9 cellular contexts compared by ENCODE assay signal in the genomic region with DNA sequence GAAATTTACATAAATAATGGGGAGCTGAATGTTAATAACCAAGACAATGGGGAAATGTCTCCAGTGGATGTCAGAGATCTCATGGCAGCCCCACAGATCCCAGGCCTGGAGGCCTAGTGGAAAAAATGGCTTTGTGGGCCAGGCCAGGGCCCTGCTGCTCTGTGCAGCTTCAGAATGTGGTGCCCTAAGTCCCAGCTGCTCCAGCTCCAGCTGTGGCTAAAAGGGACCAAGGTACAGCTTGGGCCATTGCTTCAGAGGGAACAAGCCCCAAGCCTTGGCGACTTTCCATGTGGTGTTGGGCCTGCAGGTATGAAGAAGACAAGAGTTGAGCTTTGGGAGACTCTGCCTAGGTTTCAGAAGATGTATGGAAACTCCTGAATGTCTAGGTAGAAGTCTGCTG.
"Had no signal": no experiment of that assay in that cellular context is flagged by ENCODE, and none has a peak within 500 bp of the region (broad histone marks: within the 10 kb centered on the region; RNA-seq: fewer than 3 reads in every experiment).

No MANE protein-coding gene starts in this region.

- H3K4me3 ChIP-seq: GM23248, HAP-1, K562 had no signal

- H3K9me3 ChIP-seq: HAP-1 had no signal

- H3K27ac ChIP-seq: GM23248, HL-60 had no signal

- H3K9ac ChIP-seq: GM23248 had no signal

- H3K4me1 ChIP-seq: HAP-1 had no signal

- ATAC-seq: HCT116, K562 had no signal

- H3K36me3 ChIP-seq: HAP-1 had no signal

- FAIRE-seq: K562 had no signal

- H2AFZ ChIP-seq: GM23248 had no signal

- DNase-seq: GM23248, GOT3, H7, HFFc6, IMR-90 had no signal
